Comparison of ENCODE assay signal across 21 cellular contexts in the genomic region with DNA sequence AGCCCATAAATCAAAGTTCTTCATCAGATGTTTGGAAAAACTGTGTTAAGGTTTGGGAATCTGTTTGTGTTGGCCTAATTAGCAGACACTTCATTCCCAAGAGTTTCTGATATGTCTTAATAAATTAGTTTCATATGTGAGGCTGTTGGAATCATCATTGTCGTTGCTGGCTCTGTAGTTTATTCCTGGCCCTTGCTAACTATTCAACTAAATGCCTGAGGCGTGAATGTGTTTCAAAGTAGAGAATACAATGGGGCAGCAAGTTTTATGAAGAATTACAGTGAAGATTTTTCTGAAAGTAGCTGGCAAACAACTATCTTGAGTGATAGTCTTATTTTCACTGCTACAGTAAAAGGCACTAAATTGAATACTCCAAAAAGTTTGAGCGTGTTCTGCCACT.
"Had no signal": no experiment of that assay in that cellular context is flagged by ENCODE, and none has a peak within 500 bp of the region (broad histone marks: within the 10 kb centered on the region; RNA-seq: fewer than 3 reads in every experiment).

No MANE protein-coding gene starts in this region.

- H3K4me1 ChIP-seq: colonic mucosa, prostate gland had no signal

- H3K36me3 ChIP-seq: colonic mucosa, heart left ventricle, pancreas, prostate gland, tibial nerve, uterus had no signal

- ATAC-seq: activated CD4-positive, alpha-beta T cell treated with anti-CD3 and anti-CD28 coated beads for 36 hours; body of pancreas; heart left ventricle; naive thymus-derived CD8-positive, alpha-beta T cell; pancreas; T-cell had no signal

- DNase-seq: activated CD4-positive, alpha-beta T cell treated with anti-CD3 and anti-CD28 coated beads for 36 hours; activated CD4-positive, CD25-positive, alpha-beta regulatory T cell; activated CD8-positive, alpha-beta memory T cell treated with anti-CD3 and anti-CD28 coated beads for 24 hours; activated effector memory CD4-positive, alpha-beta T cell treated with Interleukin-2 at 50 U/mL for 16 hours; activated naive CD4-positive, alpha-beta T cell treated with Interleukin-2 at 50 U/mL for 16 hours; anterior cingulate cortex; body of pancreas; colonic mucosa; effector CD8-positive, alpha-beta T cell; heart left ventricle; midbrain; naive thymus-derived CD8-positive, alpha-beta T cell; nucleus accumbens; pancreas; retina; stimulated activated CD4-positive, alpha-beta T cell treated with anti-CD3 and anti-CD28 coated beads, Interleukin-15, amount 100 ng/mL, for 24 hours; stimulated activated naive CD4-positive, alpha-beta T cell treated with Interleukin-2 at 50 U/mL for 16 hours; T-cell; uterus had no signal

- H3K4me3 ChIP-seq: body of pancreas, colonic mucosa, heart left ventricle, pancreas, prostate gland, tibial nerve, uterus had no signal

- H3K27me3 ChIP-seq: body of pancreas, colonic mucosa, heart left ventricle, pancreas, tibial nerve, uterus had no signal

- H3K27ac ChIP-seq: body of pancreas, colonic mucosa, pancreas, prostate gland, uterus had no signal

- H3K9me3 ChIP-seq: body of pancreas, colonic mucosa, heart left ventricle, pancreas, prostate gland, tibial nerve, uterus had no signal
